8 cellular contexts compared by ENCODE assay signal in genomic region chr3:149967067-149967685, GRCh38. TPM values are rescaled to one million over a fixed set of nuclear protein-coding genes. Genes with fewer than 3 reads are reported as not detected.
A peak's percentile ranks its signal among the peaks of the same experiment; 100 is the strongest.
DNase-seq lines count a peak whose midpoint lies in the region; ATAC-seq, FAIRE-seq and TF ChIP-seq lines count a peak whose summit lies in the region.

No MANE protein-coding gene starts in this region.

- CTCF ChIA-PET in Calu3 (lab: Charles Lee) (interaction anchor here (0.6 to 2.6 kb wide), 5 partner anchors 30 to 528 kb away, joined by 3 to 41 read pairs (median 3); no protein-coding TSS in a partner anchor), IMR-90 (lab: Yijun Ruan, JAX) (interaction anchor here (0.6 to 2.7 kb wide), 11 partner anchors 32 to 263 kb away, joined by 3 to 16 read pairs (median 4); no protein-coding TSS in a partner anchor)

- peaks cover 40% of the 10 kb centered on the region; the same call in 1 of the 2 replicates for H4K20me1 ChIP-seq in IMR-90 (ENCODE audit: insufficient read depth, low read length)

- no peaks in the 10 kb centered on the region for H3K27me3 Mint-ChIP-seq in Calu3 (ENCODE audit: unreplicated experiment)

- H3K79me1 ChIP-seq in IMR-90 (ENCODE audit: low read depth in 1 of 2, low read length in 2 of 2), result peaks cover 4 to 41% of the 10 kb centered on the region in 2 experiments; a peak in 2 of 4 replicates

- H3K9me1 ChIP-seq in IMR-90 (ENCODE audit: insufficient read depth, low read length), result no peaks in the 10 kb centered on the region

- ATAC-seq in IMR-90 (ENCODE audit: low read depth) (no peak), pancreas (peak in 1 of 4 donors; percentile 23), HG02852 (IDR thresholded peaks at IDR 0.05; ENCODE audit: unreplicated experiment) (no peak), HG03442 (IDR thresholded peaks at IDR 0.05; ENCODE audit: unreplicated experiment) (no peak)

- no peak overlapping the region for H2BK120ac ChIP-seq in IMR-90 (ENCODE audit: low read depth, low read length)

- H3K18ac ChIP-seq in IMR-90 (ENCODE audit: low read depth, low read length), result no peak overlapping the region

- H2BK5ac ChIP-seq in IMR-90 (ENCODE audit: low read depth, low read length, poor library complexity, severe bottlenecking), result peak overlapping the region; percentile 20

- no TSS peak for BruUV-seq in Calu3 (replicated peaks; lab: Mats Ljungman, UMichigan)
- no TSS peak for BruUV-seq in IMR-90 (replicated peaks; lab: Mats Ljungman, UMichigan)

- no peak overlapping the region; the same call in 1 of the 2 replicates for H3K23ac ChIP-seq in IMR-90 (ENCODE audit: low read depth, low read length)

- H3K9me3 Mint-ChIP-seq in Calu3 (ENCODE audit: low read depth, unreplicated experiment), result no peaks in the 10 kb centered on the region

- intact Hi-C loops in Calu3 (cut with micrococcal nuclease; ENCODE audit: unreplicated experiment), result loop anchor here (1.0 to 2.0 kb wide), 3 partner anchors 217 to 528 kb away; no protein-coding TSS in a partner anchor
- intact Hi-C loops in IMR-90 (cut with micrococcal nuclease), result loop anchor here (1.0 to 10.0 kb wide), 4 partner anchors 87 to 558 kb away; no protein-coding TSS in a partner anchor
- intact Hi-C loops in pancreas (cut with DNase I), result loop anchor here (10.0 kb wide), 1 partner anchor 218 kb away; no protein-coding TSS in a partner anchor

- FAIRE-seq in pancreas (lab: Jason Lieb, UNC), result peak; percentile 96

- H3K27ac ChIP-seq in IMR-90 (ENCODE audit: insufficient read depth, low read length) (no peak overlapping the region), epithelial cell of prostate (peak overlapping the region; percentile 79), pancreas (no peak overlapping the region)

- H3K27ac Mint-ChIP-seq in Calu3 (ENCODE audit: unreplicated experiment), result peak overlapping the region; percentile 87

- no peak overlapping the region for H2AK9ac ChIP-seq in IMR-90 (replicated peaks; ENCODE audit: low read depth, low read length, poor library complexity)

- H3K4me1 ChIP-seq in IMR-90 (ENCODE audit: control insufficient read depth, insufficient read depth, low read length) (peaks cover 5% of the 10 kb centered on the region), pancreas (peaks cover 4 to 13% (median 4%) of the 10 kb centered on the region in 3 donors)

- no CpG with 5 or more reads among the region's 9 CpGs for WGBS in IMR-90 (ENCODE audit: extremely low coverage in 2 of 2, insufficient read length in 1 of 2), 2 experiments
- 12 to 13% methylated on average over 9 of the region's 9 CpGs for WGBS in pancreas, 2 donors

- no peak overlapping the region for H3K14ac ChIP-seq in IMR-90 (replicated peaks; ENCODE audit: low read depth, low read length)

- peaks cover 49% of the 10 kb centered on the region for H3K4me1 Mint-ChIP-seq in Calu3 (ENCODE audit: low read depth, unreplicated experiment)

- peak overlapping the region; percentile 80 for H3K4me3 Mint-ChIP-seq in Calu3 (ENCODE audit: low read depth, unreplicated experiment)

- H3K4me3 ChIP-seq in IMR-90 (ENCODE audit: insufficient read depth, low read depth, low read length) (no peak overlapping the region), pancreas (no peak overlapping the region)

- H3K36me3 ChIP-seq in IMR-90 (ENCODE audit: control insufficient read depth, insufficient read depth, low read length) (peaks cover 13% of the 10 kb centered on the region), pancreas (no peaks in the 10 kb centered on the region)

- H3K4me2 ChIP-seq in IMR-90 (ENCODE audit: low read depth, low read length), result peak overlapping the region; percentile 55; the same call in 1 of the 2 replicates

- H3K56ac ChIP-seq in IMR-90 (ENCODE audit: extremely low read depth, insufficient read depth, low read length), result no peak overlapping the region

- no peak overlapping the region for H3K4ac ChIP-seq in IMR-90 (ENCODE audit: low read depth, low read length)

- no peak overlapping the region for H4K91ac ChIP-seq in IMR-90 (ENCODE audit: insufficient read depth, low read depth, low read length)

- H3K9me3 ChIP-seq in IMR-90 (ENCODE audit: control insufficient read depth, insufficient read depth, low read length), result no peaks in the 10 kb centered on the region
- H3K9me3 ChIP-seq in pancreas, result no peaks in the 10 kb centered on the region

- H4K5ac ChIP-seq in IMR-90 (ENCODE audit: low read depth, low read length), result no peak overlapping the region

- no peak overlapping the region for H2BK15ac ChIP-seq in IMR-90 (ENCODE audit: low read depth, low read length)

- H3K27me3 ChIP-seq in IMR-90 (ENCODE audit: control insufficient read depth, insufficient read depth, low read length), result no peaks in the 10 kb centered on the region
- H3K27me3 ChIP-seq in pancreas, result no peaks in the 10 kb centered on the region

- TF ChIP-seq CTCF in Calu3 (IDR thresholded peaks at IDR 0.05; ENCODE audit: unreplicated experiment), result peak; percentile 66
- peak; percentile 74 for TF ChIP-seq CTCF in IMR-90 (conservative IDR thresholded peaks at IDR 0.05; ENCODE audit: low read depth, low read length)
- TF ChIP-seq CTCF in pancreas (IDR thresholded peaks at IDR 0.05), result peak in 3 of 4 donors; percentile 26 to 42 (median 37)

- TF ChIP-seq POLR2A in IMR-90 (IDR thresholded peaks at IDR 0.05; ENCODE audit: low read depth, low read length), result no peak

- H3K36me3 Mint-ChIP-seq in Calu3 (ENCODE audit: insufficient read depth, unreplicated experiment), result peaks cover 82% of the 10 kb centered on the region

- dilution Hi-C loops in IMR-90 (cut with HindIII; ENCODE audit: low sequenced_read_pairs, unreplicated experiment), result no loop called here

- in situ Hi-C loops in IMR-90 (cut with MboI; ENCODE audit: low sequenced_read_pairs), result loop anchor here (5.0 kb wide), 1 partner anchor 215 kb away; no protein-coding TSS in a partner anchor

- no peak overlapping the region for H2BK20ac ChIP-seq in IMR-90 (ENCODE audit: low read depth, low read length)

- DNase-seq in Calu3 (no peak), IMR-90 (peak; percentile 69), OCI-M2 (lab: John Stamatoyannopoulos, UW; ENCODE audit: unreplicated experiment) (peak; percentile 2), epithelial cell of prostate (ENCODE audit: low read depth, low spot score) (no peak), pancreas (no peak), NCI-H1048 (lab: John Stamatoyannopoulos, UW) (no peak)

- no peak overlapping the region for H2AFZ ChIP-seq in IMR-90 (replicated peaks; ENCODE audit: low read length, poor library complexity)

- POLR2A ChIA-PET in IMR-90 (lab: Charles Lee; ENCODE audit: unreplicated experiment), result interaction anchor here (0.6 kb wide), 2 partner anchors 82 to 180 kb away, joined by 3 read pairs; no protein-coding TSS in a partner anchor

- peak; percentile 73 for TF ChIP-seq RAD21 in IMR-90 (IDR thresholded peaks at IDR 0.05; ENCODE audit: low read length)

- H3K9ac ChIP-seq in IMR-90 (ENCODE audit: low read depth, low read length), result no peak overlapping the region

- H2AK5ac ChIP-seq in IMR-90 (ENCODE audit: low read depth, low read length), result no peak overlapping the region

- H4K8ac ChIP-seq in IMR-90 (ENCODE audit: low read depth in 2 of 2, low read length in 2 of 2), result no peak overlapping the region

TF ChIP-seq in IMR-90, 13 proteins besides CTCF, POLR2A, EP300 and RAD21:
- TF ChIP-seq ELK1 (IDR thresholded peaks at IDR 0.05; ENCODE audit: borderline replicate concordance, low read depth, low read length), result no peak
- no peak for TF ChIP-seq MXI1 (IDR thresholded peaks at IDR 0.05; ENCODE audit: borderline replicate concordance, low read depth, low read length)
- TF ChIP-seq MAZ (IDR thresholded peaks at IDR 0.05; ENCODE audit: borderline replicate concordance, low read depth, low read length), result no peak
- peak; percentile 73 for TF ChIP-seq SMC3 (IDR thresholded peaks at IDR 0.05; ENCODE audit: low read depth, low read length)
- peak; percentile 86 for TF ChIP-seq CEBPB (IDR thresholded peaks at IDR 0.05; ENCODE audit: low read depth, low read length)
- TF ChIP-seq BHLHE40 (IDR thresholded peaks at IDR 0.05; ENCODE audit: low read depth, low read length), result no peak
- TF ChIP-seq RFX5 (IDR thresholded peaks at IDR 0.05; ENCODE audit: low read depth, low read length), result no peak
- TF ChIP-seq NFE2L2 (IDR thresholded peaks at IDR 0.05; ENCODE audit: low read depth, low read length), result no peak
- TF ChIP-seq RCOR1 (IDR thresholded peaks at IDR 0.05; ENCODE audit: insufficient replicate concordance, low read length), result no peak
- no peak for TF ChIP-seq USF2 (IDR thresholded peaks at IDR 0.05; ENCODE audit: low read depth, low read length)
TF ChIP-seq in IMR-90: peak in this region for 2.

RNA-seq across cellular contexts. Expression of gene PFN2, which starts 3.5 kb away (rescaled TPM):
- 219 and 225 TPM in 2 replicates for total RNA-seq in Calu3 (2022)
- total RNA-seq in IMR-90 (2012; rRNA removed), result 256 and 342 TPM in 2 replicates
- 351 and 444 TPM in 2 replicates for polyA plus RNA-seq in IMR-90 (2012; rRNA removed)
- polyA plus RNA-seq in IMR-90 (2012; cell fraction: cytosol; rRNA removed), result 146 and 203 TPM in 2 replicates
- polyA plus RNA-seq in IMR-90 (2012; cell fraction: nucleus; rRNA removed; ENCODE audit: low replicate concordance), result 78.8 and 268 TPM in 2 replicates
- total RNA-seq in pancreas, result 10 to 100 TPM; 31.8 to 39.9 (median 33.5) TPM
- polyA plus RNA-seq in pancreas, result 100 to 1,000 TPM in 1 of 2 donors, 10 to 100 TPM in 1; 32.2 to 109 TPM

Comparison
In these comparisons a context has a peak if more than half of its experiments do, and no peak if none do; other contexts are left out.
1. DNase-seq: peak in IMR-90 (single experiment) and OCI-M2 (single experiment); none in Calu3 (single experiment), epithelial cell of prostate (single experiment), pancreas (0 of 6) and NCI-H1048 (single experiment).
2. Peak in every context shown above with its lines, with median percentiles within 50 percentile points of each other: CTCF ChIP-seq.